9 cellular contexts compared by ENCODE assay signal in genomic region chr11:112588252-112588668, GRCh38.
DNase-seq lines count a peak whose midpoint lies in the region; ATAC-seq and TF ChIP-seq lines count a peak whose summit lies in the region.
"Had no signal": no experiment of that assay in that cellular context is flagged by ENCODE, and none has a peak within 500 bp of the region (broad histone marks: within the 10 kb centered on the region; RNA-seq: fewer than 3 reads in every experiment).

No MANE protein-coding gene starts in this region.

- no peaks in the 10 kb centered on the region for H3K9me3 Mint-ChIP-seq in chondrocyte (ENCODE audit: low read depth)
- H3K9me3 Mint-ChIP-seq: dendritic cell treated with granulocyte-macrophage colony-stimulating factor and Interleukin-4, amounts not matched to agents 40 ng/mL and 50 ng/mL, for 4 days had no signal

- no peaks in the 10 kb centered on the region for H3K27me3 ChIP-seq in WERI-Rb-1 (ENCODE audit: insufficient read depth, low read depth, severe bottlenecking)

- H3K36me3 Mint-ChIP-seq in chondrocyte (ENCODE audit: low read depth): peaks cover 2% of the 10 kb centered on the region

- no peak overlapping the region for H3K27ac ChIP-seq in WERI-Rb-1

- no peak overlapping the region for H3K4me3 Mint-ChIP-seq in chondrocyte (ENCODE audit: unreplicated experiment)
- H3K4me3 Mint-ChIP-seq: dendritic cell treated with granulocyte-macrophage colony-stimulating factor and Interleukin-4, amounts not matched to agents 40 ng/mL and 50 ng/mL, for 4 days had no signal

- TF ChIP-seq CTCF in WERI-Rb-1 (IDR thresholded peaks at IDR 0.05; ENCODE audit: low read depth, low read length) (peak; percentile 43), chondrocyte (IDR thresholded peaks at IDR 0.05) (peak; percentile 88)

- peaks cover 5% of the 10 kb centered on the region for H3K4me1 Mint-ChIP-seq in chondrocyte (ENCODE audit: low read depth)

- H3K4me3 ChIP-seq in WERI-Rb-1 (ENCODE audit: low read depth, low read length): no peak overlapping the region

- peak; percentile 55 for DNase-seq in GF-D8 (lab: John Stamatoyannopoulos, UW)
- peak; percentile 92 for DNase-seq in NCI-H2171 treated with DMSO at 0.1 percent for 48 hours (lab: John Stamatoyannopoulos, UW)
- peak; percentile 74 for DNase-seq in WERI-Rb-1
- DNase-seq in chondrocyte (ENCODE audit: low spot score): no peak
- no peak for DNase-seq in left lobe of liver (ENCODE audit: low spot score)
- DNase-seq in stimulated activated CD4-positive, alpha-beta T cell treated with anti-CD3 and anti-CD28 coated beads, Interleukin-4, amount 100 ng/mL, for 24 hours: peak; percentile 33
- no peak for DNase-seq in UCSD-AML1 (lab: John Stamatoyannopoulos, UW; ENCODE audit: unreplicated experiment)

- no peaks in the 10 kb centered on the region for H3K36me3 ChIP-seq in WERI-Rb-1

- H3K9me3 ChIP-seq in WERI-Rb-1 (ENCODE audit: severe bottlenecking): no peaks in the 10 kb centered on the region

- H3K27me3 Mint-ChIP-seq in chondrocyte (ENCODE audit: low read depth): no peaks in the 10 kb centered on the region

- ATAC-seq in HG02981 (IDR thresholded peaks at IDR 0.05; ENCODE audit: unreplicated experiment) (peak; percentile 41), left lobe of liver (peak; percentile 98)

- H3K27ac Mint-ChIP-seq in chondrocyte (ENCODE audit: unreplicated experiment): no peak overlapping the region
- H3K27ac Mint-ChIP-seq: dendritic cell treated with granulocyte-macrophage colony-stimulating factor and Interleukin-4, amounts not matched to agents 40 ng/mL and 50 ng/mL, for 4 days had no signal

Comparison
In these comparisons a context has a peak if more than half of its experiments do, and no peak if none do; other contexts are left out.
1. DNase-seq: peak in GF-D8 (single experiment), NCI-H2171 treated with DMSO at 0.1 percent for 48 hours (single experiment), WERI-Rb-1 (single experiment) and stimulated activated CD4-positive, alpha-beta T cell treated with anti-CD3 and anti-CD28 coated beads, Interleukin-4, amount 100 ng/mL, for 24 hours (single experiment); none in chondrocyte (single experiment), left lobe of liver (single experiment) and UCSD-AML1 (single experiment).